ENCODE assay signal across 8 cellular contexts in genomic region chr19:1672038-1672768, GRCh38. TPM values are rescaled to one million over a fixed set of nuclear protein-coding genes. Genes with fewer than 3 reads are reported as not detected.
A peak's percentile ranks its signal among the peaks of the same experiment; 100 is the strongest.
DNase-seq lines count a peak whose midpoint lies in the region; ATAC-seq and TF ChIP-seq lines count a peak whose summit lies in the region.

No MANE protein-coding gene starts in this region.

- H3K36me3 ChIP-seq in HUES48 (ENCODE audit: control insufficient read depth, insufficient read depth, low read length) (no peaks in the 10 kb centered on the region), colonic mucosa (no peaks in the 10 kb centered on the region), lower lobe of right lung (no peaks in the 10 kb centered on the region), thoracic aorta (no peaks in the 10 kb centered on the region)

- H3K27me3 ChIP-seq in HUES48 (ENCODE audit: control insufficient read depth, insufficient read depth, low read length): peaks cover 96% of the 10 kb centered on the region
- peaks cover 50% of the 10 kb centered on the region for H3K27me3 ChIP-seq in colonic mucosa
- peaks cover 89% of the 10 kb centered on the region for H3K27me3 ChIP-seq in lower lobe of right lung (ENCODE audit: low read depth)
- peaks cover 11% of the 10 kb centered on the region for H3K27me3 ChIP-seq in thoracic aorta (replicated peaks; ENCODE audit: insufficient read depth)

- no peaks in the 10 kb centered on the region for H3K9me3 ChIP-seq in HUES48 (ENCODE audit: control insufficient read depth, insufficient read depth, low read length)
- H3K9me3 ChIP-seq in colonic mucosa: no peaks in the 10 kb centered on the region
- no peaks in the 10 kb centered on the region for H3K9me3 ChIP-seq in lower lobe of right lung
- no peaks in the 10 kb centered on the region for H3K9me3 ChIP-seq in thoracic aorta

- TF ChIP-seq CTCF in C4-2B (conservative IDR thresholded peaks at IDR 0.05) (peak; percentile 95), colonic mucosa (IDR thresholded peaks at IDR 0.05) (peak; percentile 87), lower lobe of right lung (IDR thresholded peaks at IDR 0.05) (peak; percentile 78), thoracic aorta (IDR thresholded peaks at IDR 0.05) (peak; percentile 84)

- DNase-seq in colonic mucosa (peak; percentile 41), lower lobe of right lung (peak; percentile 65), thoracic aorta (ENCODE audit: low spot score) (no peak)

- H3K4me3 ChIP-seq in HUES48 (ENCODE audit: low read depth, low read length) (peak overlapping the region; percentile 48), colonic mucosa (peak overlapping the region; percentile 9), lower lobe of right lung (peak overlapping the region; percentile 14), thoracic aorta (peak overlapping the region; percentile 26)

- H3K4me1 ChIP-seq in HUES48 (ENCODE audit: control insufficient read depth, insufficient read depth, low read length) (no peaks in the 10 kb centered on the region), colonic mucosa (peaks cover 5% of the 10 kb centered on the region), lower lobe of right lung (peaks cover 15% of the 10 kb centered on the region), thoracic aorta (ENCODE audit: control insufficient read depth in 1 of 2, low read depth in 2 of 2) (peaks cover 3 to 6% of the 10 kb centered on the region in 2 donors)

- H3K27ac ChIP-seq in C4-2B (no peak overlapping the region), HUES48 (ENCODE audit: low read depth, low read length) (no peak overlapping the region), colonic mucosa (no peak overlapping the region), lower lobe of right lung (no peak overlapping the region), thoracic aorta (no peak overlapping the region)

- peak; percentile 44 to 50 for ATAC-seq in activated CD4-positive, CD25-positive, alpha-beta regulatory T cell treated with anti-CD3 and anti-CD28 coated beads, Interleukin-2, amount 50 U/mL, for 24 hours
- peak; percentile 56 to 74 for ATAC-seq in lower lobe of right lung
- no peak for ATAC-seq in thoracic aorta (ENCODE audit: insufficient number of reproducible peaks, low FRiP score, low read depth)
- no peak for ATAC-seq in HG03280 (IDR thresholded peaks at IDR 0.05; ENCODE audit: unreplicated experiment)
- ATAC-seq in HG02798 (IDR thresholded peaks at IDR 0.05; ENCODE audit: poor library complexity, unreplicated experiment): no peak

- no peak overlapping the region for H3K9ac ChIP-seq in HUES48 (ENCODE audit: low read depth, low read length)
- H3K9ac ChIP-seq in colonic mucosa (ENCODE audit: low read depth in 2 of 2, low read length in 2 of 2): peak overlapping the region in 1 of 2 donors; percentile 35

- intact Hi-C loops in colonic mucosa (cut with DNase I): loop anchor here (5.0 kb wide), 1 partner anchor 95 kb away; no protein-coding TSS in a partner anchor
- intact Hi-C loops in lower lobe of right lung (cut with DNase I): loop anchor here (10.0 kb wide), 1 partner anchor 127 kb away; no protein-coding TSS in a partner anchor

RNA-seq across cellular contexts. Expression of gene TCF3, which starts 19.8 kb away (rescaled TPM):
- total RNA-seq in colonic mucosa (100 to 1,000 TPM in 1 of 2 donors, 10 to 100 TPM in 1; 64.2 to 114 TPM), lower lobe of right lung (44.5 TPM), thoracic aorta (10 to 100 TPM; 46.0 to 52.5 TPM)

Comparison
In these comparisons a context has a peak if more than half of its experiments do, and no peak if none do; other contexts are left out.
1. ATAC-seq: peak in activated CD4-positive, CD25-positive, alpha-beta regulatory T cell treated with anti-CD3 and anti-CD28 coated beads, Interleukin-2, amount 50 U/mL, for 24 hours (2 of 2) and lower lobe of right lung (2 of 2); none in thoracic aorta (single experiment), HG03280 (single experiment) and HG02798 (single experiment).
2. Peak in every context shown above with its lines, with median percentiles within 50 percentile points of each other: CTCF ChIP-seq and H3K4me3 ChIP-seq.